12 cellular contexts compared by ENCODE assay signal in genomic region chr12:28550757-28551381, GRCh38.
DNase-seq lines count a peak whose midpoint lies in the region; ATAC-seq, FAIRE-seq and TF ChIP-seq lines count a peak whose summit lies in the region.
"Had no signal": no experiment of that assay in that cellular context is flagged by ENCODE, and none has a peak within 500 bp of the region (broad histone marks: within the 10 kb centered on the region; RNA-seq: fewer than 3 reads in every experiment).

No MANE protein-coding gene starts in this region.

- no peak overlapping the region for H3K9ac ChIP-seq in astrocyte (ENCODE audit: low read length)

- peaks cover 5% of the 10 kb centered on the region for H3K4me1 Mint-ChIP-seq in MCF 10A (ENCODE audit: insufficient read depth, unreplicated experiment)
- H3K4me1 Mint-ChIP-seq in astrocyte (ENCODE audit: low read depth, unreplicated experiment): peaks cover 6% of the 10 kb centered on the region
- H3K4me1 Mint-ChIP-seq: nephron had no signal

- peak overlapping the region; percentile 53 for H3K4me2 ChIP-seq in astrocyte (ENCODE audit: low read length)

- H3K9me3 Mint-ChIP-seq in MCF 10A (ENCODE audit: unreplicated experiment) (no peaks in the 10 kb centered on the region), astrocyte (ENCODE audit: unreplicated experiment) (no peaks in the 10 kb centered on the region)
- H3K9me3 Mint-ChIP-seq: nephron had no signal

- intact Hi-C loops in MCF 10A (cut with micrococcal nuclease) (no loop called here), breast epithelium (cut with DNase I; ENCODE audit: low total_unique reads) (no loop called here)

- H3K36me3 Mint-ChIP-seq in MCF 10A (ENCODE audit: insufficient read depth, unreplicated experiment) (peaks cover 5% of the 10 kb centered on the region), astrocyte (ENCODE audit: low read depth, unreplicated experiment) (no peaks in the 10 kb centered on the region)

- no peak for TF ChIP-seq POLR2A in breast epithelium (IDR thresholded peaks at IDR 0.05)

- H3K27me3 ChIP-seq in breast epithelium: no peaks in the 10 kb centered on the region
- no peaks in the 10 kb centered on the region for H3K27me3 ChIP-seq in astrocyte (ENCODE audit: insufficient read depth, low read length)
- H3K27me3 ChIP-seq: thyroid gland had no signal

- H3K27ac Mint-ChIP-seq in MCF 10A (ENCODE audit: low read depth, unreplicated experiment) (peak overlapping the region; percentile 41), astrocyte (ENCODE audit: unreplicated experiment) (peak overlapping the region; percentile 42)
- H3K27ac Mint-ChIP-seq: nephron had no signal

- BruUV-seq in MCF 10A (replicated peaks; lab: Mats Ljungman, UMichigan): no TSS peak

- H4K20me1 ChIP-seq in astrocyte (ENCODE audit: insufficient read depth, low read length): no peaks in the 10 kb centered on the region

- H3K27ac ChIP-seq in breast epithelium (no peak overlapping the region), astrocyte (ENCODE audit: low read depth, low read length) (peak overlapping the region; percentile 61)
- H3K27ac ChIP-seq: thyroid gland had no signal

- H3K4me3 ChIP-seq in breast epithelium (no peak overlapping the region), astrocyte (ENCODE audit: insufficient read depth, low read depth, low read length) (no peak overlapping the region)
- H3K4me3 ChIP-seq: thyroid gland had no signal

- ATAC-seq in GM19035 (IDR thresholded peaks at IDR 0.05; ENCODE audit: unreplicated experiment): no peak

- H2AFZ ChIP-seq in astrocyte (ENCODE audit: low read depth, low read length): no peak overlapping the region

- no peaks in the 10 kb centered on the region for H3K79me2 ChIP-seq in astrocyte (ENCODE audit: insufficient read depth, low read length)

- no peaks in the 10 kb centered on the region for H3K9me3 ChIP-seq in breast epithelium
- H3K9me3 ChIP-seq in astrocyte (ENCODE audit: insufficient read depth, low read depth, low read length): no peaks in the 10 kb centered on the region
- H3K9me3 ChIP-seq: thyroid gland had no signal

- FAIRE-seq in astrocyte (lab: Jason Lieb, UNC): no peak

- POLR2A ChIA-PET in MCF 10A (lab: Yijun Ruan, JAX): interaction anchor here (1.0 kb wide), 1 partner anchor 10 kb away, joined by 3 read pairs; no protein-coding TSS in a partner anchor

- CTCF ChIA-PET in MCF 10A (lab: Yijun Ruan, JAX): no interaction called here

- TF ChIP-seq CTCF in MCF 10A (IDR thresholded peaks at IDR 0.05; ENCODE audit: unreplicated experiment) (no peak), breast epithelium (IDR thresholded peaks at IDR 0.05) (no peak), astrocyte (IDR thresholded peaks at IDR 0.05; ENCODE audit: insufficient read depth, low read depth, low read length) (no peak)

- H3K27me3 Mint-ChIP-seq in MCF 10A (ENCODE audit: insufficient read depth, unreplicated experiment): no peaks in the 10 kb centered on the region
- H3K27me3 Mint-ChIP-seq in astrocyte (ENCODE audit: low read depth, unreplicated experiment): no peaks in the 10 kb centered on the region

- H3K4me3 Mint-ChIP-seq in MCF 10A (ENCODE audit: unreplicated experiment) (no peak overlapping the region), astrocyte (ENCODE audit: unreplicated experiment) (no peak overlapping the region)
- H3K4me3 Mint-ChIP-seq: nephron had no signal

- DNase-seq in MCF 10A (ENCODE audit: unreplicated experiment) (peak; percentile 46), breast epithelium (ENCODE audit: low spot score in 2 of 2) (no peak), astrocyte (ENCODE audit: low read depth) (peak; percentile 81), hepatic stellate cell (ENCODE audit: low spot score) (peak; percentile 14), SW 1271 (lab: John Stamatoyannopoulos, UW) (no peak), UCSD-AML1 (lab: John Stamatoyannopoulos, UW; ENCODE audit: unreplicated experiment) (no peak)
- no peak for DNase-seq in stimulated activated naive CD4-positive, alpha-beta T cell treated with Interleukin-2 at 50 U/mL for 16 hours (lab: John Stamatoyannopoulos, UW)
- DNase-seq: AML-193, NCI-H510A, thyroid gland had no signal

- H3K4me1 ChIP-seq in breast epithelium (no peaks in the 10 kb centered on the region), astrocyte (ENCODE audit: insufficient read depth, low read length) (peaks cover 12% of the 10 kb centered on the region)
- H3K4me1 ChIP-seq: thyroid gland had no signal

- H3K36me3 ChIP-seq in breast epithelium: no peaks in the 10 kb centered on the region
- no peaks in the 10 kb centered on the region for H3K36me3 ChIP-seq in astrocyte (ENCODE audit: insufficient read depth, low read length)
- H3K36me3 ChIP-seq: thyroid gland had no signal

Comparison
In these comparisons a context has a peak if more than half of its experiments do, and no peak if none do; other contexts are left out.
1. DNase-seq: peak in MCF 10A (single experiment), astrocyte (single experiment) and hepatic stellate cell (single experiment); none in breast epithelium (0 of 2), stimulated activated naive CD4-positive, alpha-beta T cell treated with Interleukin-2 at 50 U/mL for 16 hours (single experiment), SW 1271 (0 of 2) and UCSD-AML1 (single experiment).